ENCODE assay signal across 19 cellular contexts in genomic region chr1:39322431-39322830, GRCh38.
DNase-seq lines count a peak whose midpoint lies in the region; ATAC-seq and TF ChIP-seq lines count a peak whose summit lies in the region.
"Had no signal": no experiment of that assay in that cellular context is flagged by ENCODE, and none has a peak within 500 bp of the region (broad histone marks: within the 10 kb centered on the region; RNA-seq: fewer than 3 reads in every experiment).

No MANE protein-coding gene starts in this region.

- H3K27me3 Mint-ChIP-seq in activated T-cell treated with anti-CD3 and anti-CD28 coated beads, Interleukin-2, amount 50 U/mL, for 72 hours (ENCODE audit: low read depth), result no peaks in the 10 kb centered on the region
- no peaks in the 10 kb centered on the region for H3K27me3 Mint-ChIP-seq in chondrocyte (ENCODE audit: low read depth)
- no peaks in the 10 kb centered on the region for H3K27me3 Mint-ChIP-seq in CD14-positive monocyte (ENCODE audit: low read depth in 3 of 3)

- peak overlapping the region; percentile 36 for H3K27ac Mint-ChIP-seq in activated T-cell treated with anti-CD3 and anti-CD28 coated beads, Interleukin-2, amount 50 U/mL, for 72 hours
- H3K27ac Mint-ChIP-seq in chondrocyte (ENCODE audit: unreplicated experiment), result peak overlapping the region; percentile 39
- H3K27ac Mint-ChIP-seq in CD14-positive monocyte, result no peak overlapping the region

- WGBS in spleen, 5 donors, result 67 to 87% (median 73%) methylated on average over 6 of the region's 6 CpGs

- H3K4me3 ChIP-seq in spleen, result no peak overlapping the region
- H3K4me3 ChIP-seq: K562 had no signal

- TF ChIP-seq CTCF in chondrocyte (IDR thresholded peaks at IDR 0.05), result no peak
- TF ChIP-seq CTCF in spleen (IDR thresholded peaks at IDR 0.05 in 8 of 11, conservative IDR thresholded peaks at IDR 0.05 in 3 of 11), result no peak
- TF ChIP-seq CTCF in CD14-positive monocyte (IDR thresholded peaks at IDR 0.05), result no peak

- H3K9me3 ChIP-seq in spleen, result no peaks in the 10 kb centered on the region

- H3K4me3 Mint-ChIP-seq in activated T-cell treated with anti-CD3 and anti-CD28 coated beads, Interleukin-2, amount 50 U/mL, for 72 hours, result no peak overlapping the region
- H3K4me3 Mint-ChIP-seq in chondrocyte (ENCODE audit: unreplicated experiment), result no peak overlapping the region
- no peak overlapping the region for H3K4me3 Mint-ChIP-seq in CD14-positive monocyte

- peaks cover 12 to 33% of the 10 kb centered on the region in 2 donors for H3K36me3 Mint-ChIP-seq in activated T-cell treated with anti-CD3 and anti-CD28 coated beads, Interleukin-2, amount 50 U/mL, for 72 hours (ENCODE audit: insufficient read depth in 2 of 2)
- peaks cover 44% of the 10 kb centered on the region for H3K36me3 Mint-ChIP-seq in chondrocyte (ENCODE audit: low read depth)
- peaks cover 60 to 65% of the 10 kb centered on the region in 2 donors for H3K36me3 Mint-ChIP-seq in CD14-positive monocyte

- no peak for TF ChIP-seq POLR2A in spleen (IDR thresholded peaks at IDR 0.05)

- H3K9me3 Mint-ChIP-seq in activated T-cell treated with anti-CD3 and anti-CD28 coated beads, Interleukin-2, amount 50 U/mL, for 72 hours, result no peaks in the 10 kb centered on the region
- H3K9me3 Mint-ChIP-seq in chondrocyte (ENCODE audit: low read depth) (no peaks in the 10 kb centered on the region), CD14-positive monocyte (no peaks in the 10 kb centered on the region)

- H3K4me1 Mint-ChIP-seq in activated T-cell treated with anti-CD3 and anti-CD28 coated beads, Interleukin-2, amount 50 U/mL, for 72 hours (ENCODE audit: low read depth), result no peaks in the 10 kb centered on the region
- H3K4me1 Mint-ChIP-seq in chondrocyte (ENCODE audit: low read depth) (peaks cover 1% of the 10 kb centered on the region), CD14-positive monocyte (no peaks in the 10 kb centered on the region)

- intact Hi-C loops in spleen (cut with DNase I; ENCODE audit: low total_unique reads), result no loop called here
- intact Hi-C loops in CD14-positive monocyte (cut with micrococcal nuclease), result no loop called here

- H3K27me3 ChIP-seq in spleen (replicated peaks in 1 of 7), result no peaks in the 10 kb centered on the region

- no peak for DNase-seq in activated T-cell treated with anti-CD3 and anti-CD28 coated beads, Interleukin-2, amount 50 U/mL, for 72 hours
- DNase-seq in activated T-cell treated with anti-CD3 and anti-CD28 coated beads, Interleukin-2, amount 50 U/mL, for 48 hours, result no peak
- DNase-seq in chondrocyte (ENCODE audit: low spot score) (no peak), spleen (no peak), epidermal melanocyte (ENCODE audit: insufficient read length, low spot score) (no peak), CD14-positive monocyte (ENCODE audit: low spot score) (no peak)
- DNase-seq: 8988T, COR-L47, DMS 273 treated with DMSO at 0.1 percent for 48 hours, DND-41, NCI-H1105, NCI-H2081 treated with DMSO at 0.1 percent for 48 hours, NCI-H510A treated with DMSO at 0.1 percent for 48 hours, NCI-H82, OCI-M1, Right ventricle myocardium superior had no signal

- ATAC-seq in activated T-cell treated with anti-CD3 and anti-CD28 coated beads, Interleukin-2, amount 50 U/mL, for 72 hours (replicated peaks in 1 of 2), result no peak
- peak; percentile 16 for ATAC-seq in GM18867 (IDR thresholded peaks at IDR 0.05; ENCODE audit: unreplicated experiment)
- ATAC-seq in GM21737 (IDR thresholded peaks at IDR 0.05; ENCODE audit: unreplicated experiment), result no peak
- ATAC-seq: K562 had no signal

- peak overlapping the region in 5 of 8 donors; percentile 2 to 43 (median 14) for H3K27ac ChIP-seq in spleen

- peaks cover 0 to 19% (median 4%) of the 10 kb centered on the region in 6 donors for H3K4me1 ChIP-seq in spleen

- H3K36me3 ChIP-seq in spleen, result peaks cover 0 to 100% (median 94%) of the 10 kb centered on the region in 6 donors

Comparison
In these comparisons a context has a peak if more than half of its experiments do, and no peak if none do; other contexts are left out.
1. H3K27ac Mint-ChIP-seq: peak in activated T-cell treated with anti-CD3 and anti-CD28 coated beads, Interleukin-2, amount 50 U/mL, for 72 hours (single experiment) and chondrocyte (single experiment); none in CD14-positive monocyte (0 of 7).